ENCODE assay signal across 9 cellular contexts in the genomic region with DNA sequence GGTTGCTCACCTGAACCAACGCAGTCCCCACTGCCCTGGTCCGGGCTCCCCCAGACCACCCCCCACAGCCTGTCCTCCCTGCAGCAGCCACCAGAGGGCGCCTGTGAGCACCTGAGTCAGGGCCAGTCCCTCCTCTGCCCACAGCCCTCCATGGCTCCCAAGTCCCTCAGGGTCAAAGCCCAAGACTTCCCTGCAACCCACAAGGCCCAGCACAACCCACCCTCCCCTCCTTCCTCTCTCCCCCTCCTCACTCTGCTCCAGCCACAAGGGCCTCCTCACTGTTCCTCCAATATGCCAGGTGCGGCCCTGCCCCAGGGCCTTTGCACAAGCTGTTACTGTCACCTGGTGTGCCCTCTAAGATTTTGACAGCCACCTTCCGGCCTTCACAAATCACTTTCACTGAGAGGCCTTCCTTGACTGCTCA. TPM values are rescaled to one million over a fixed set of nuclear protein-coding genes. Genes with fewer than 3 reads are reported as not detected.
DNase-seq lines count a peak whose midpoint lies in the region; ATAC-seq and TF ChIP-seq lines count a peak whose summit lies in the region.
"Had no signal": no experiment of that assay in that cellular context is flagged by ENCODE, and none has a peak within 500 bp of the region (broad histone marks: within the 10 kb centered on the region; RNA-seq: fewer than 3 reads in every experiment).

No MANE protein-coding gene starts in this region.

- peak; percentile 99 for TF ChIP-seq CTCF in DOHH2 (IDR thresholded peaks at IDR 0.05; ENCODE audit: low read depth, low read length, poor library complexity, severe bottlenecking)
- peak; percentile 37 to 68 (median 58) for TF ChIP-seq CTCF in adrenal gland (IDR thresholded peaks at IDR 0.05)
- peak; percentile 28 to 69 (median 34) for TF ChIP-seq CTCF in testis (IDR thresholded peaks at IDR 0.05)

- no peak overlapping the region for H3K27ac ChIP-seq in DOHH2 (ENCODE audit: low read depth, low read length)
- H3K27ac ChIP-seq in adrenal gland = no peak overlapping the region
- no peak overlapping the region for H3K27ac ChIP-seq in testis

- H3K9me3 Mint-ChIP-seq in T-helper 1 cell treated with Interleukin-12 subunit alpha and Interleukin-12 subunit beta and Interleukin-4 antibody, amounts not matched to agents 30 μg/mL and 1 μg/mL, for 36 hours = no peaks in the 10 kb centered on the region
- H3K9me3 Mint-ChIP-seq in memory B cell = no peaks in the 10 kb centered on the region

- peaks cover 36% of the 10 kb centered on the region for H3K36me3 Mint-ChIP-seq in T-helper 1 cell treated with Interleukin-12 subunit alpha and Interleukin-12 subunit beta and Interleukin-4 antibody, amounts not matched to agents 30 μg/mL and 1 μg/mL, for 36 hours (ENCODE audit: low read depth)
- H3K36me3 Mint-ChIP-seq in memory B cell = no peaks in the 10 kb centered on the region

- H3K4me3 ChIP-seq in DOHH2 (ENCODE audit: low read length) (no peak overlapping the region), adrenal gland (no peak overlapping the region), testis (no peak overlapping the region)

- intact Hi-C loops in adrenal gland (cut with DNase I) (no loop called here), testis (cut with DNase I; ENCODE audit: low total_unique reads) (no loop called here)

- no peak overlapping the region for H3K4me2 ChIP-seq in DOHH2 (ENCODE audit: low read length)

- H3K4me3 Mint-ChIP-seq in T-helper 1 cell treated with Interleukin-12 subunit alpha and Interleukin-12 subunit beta and Interleukin-4 antibody, amounts not matched to agents 30 μg/mL and 1 μg/mL, for 36 hours = no peak overlapping the region
- no peak overlapping the region for H3K4me3 Mint-ChIP-seq in memory B cell

- peak; percentile 60 for ATAC-seq in memory B cell (ENCODE audit: low read depth)
- no peak for ATAC-seq in GM19452 (IDR thresholded peaks at IDR 0.05; ENCODE audit: unreplicated experiment)

- H3K9me3 ChIP-seq in DOHH2 (ENCODE audit: control insufficient read depth, insufficient read depth, low read length) (no peaks in the 10 kb centered on the region), adrenal gland (replicated peaks in 1 of 3) (no peaks in the 10 kb centered on the region), testis (no peaks in the 10 kb centered on the region)

- H4K20me1 ChIP-seq in DOHH2 (ENCODE audit: control insufficient read depth, insufficient read depth, low read depth, low read length) = no peaks in the 10 kb centered on the region

- H3K27me3 ChIP-seq in DOHH2 (ENCODE audit: control insufficient read depth, low read length) (peaks cover 9% of the 10 kb centered on the region), adrenal gland (no peaks in the 10 kb centered on the region), testis (no peaks in the 10 kb centered on the region)

- no peak for TF ChIP-seq POLR2A in adrenal gland (IDR thresholded peaks at IDR 0.05)
- no peak for TF ChIP-seq POLR2A in testis (IDR thresholded peaks at IDR 0.05)

- peaks cover 7% of the 10 kb centered on the region for H3K4me1 ChIP-seq in DOHH2 (ENCODE audit: control insufficient read depth, low read length)
- peaks cover 0 to 10% of the 10 kb centered on the region in 2 donors for H3K4me1 ChIP-seq in adrenal gland (replicated peaks in 1 of 2)
- no peaks in the 10 kb centered on the region for H3K4me1 ChIP-seq in testis

- H3K9me2 ChIP-seq in DOHH2 (replicated peaks; ENCODE audit: control insufficient read depth, low read length) = no peaks in the 10 kb centered on the region

- 50 to 61% (median 53%) methylated on average over 5 of the region's 5 CpGs for WGBS in adrenal gland, 4 donors
- 71 to 75% methylated on average over 4 to 5 of the region's 5 CpGs for WGBS in testis, 2 donors

- no peaks in the 10 kb centered on the region for H3F3A ChIP-seq in DOHH2 (ENCODE audit: control insufficient read depth, insufficient read depth)

- H3K79me2 ChIP-seq in DOHH2 (ENCODE audit: control insufficient read depth, low read length) = no peaks in the 10 kb centered on the region

- no peaks in the 10 kb centered on the region for H3K27me3 Mint-ChIP-seq in T-helper 1 cell treated with Interleukin-12 subunit alpha and Interleukin-12 subunit beta and Interleukin-4 antibody, amounts not matched to agents 30 μg/mL and 1 μg/mL, for 36 hours (ENCODE audit: low read depth)
- H3K27me3 Mint-ChIP-seq in memory B cell = peaks cover 13% of the 10 kb centered on the region

- DNase-seq in adrenal gland (peak in 1 of 7 donors; percentile 34), memory B cell (ENCODE audit: low spot score in 2 of 2) (peak; percentile 57 to 68), testis (no peak), NCI-H446 treated with DMSO at 0.1 percent for 48 hours (lab: John Stamatoyannopoulos, UW) (no peak), 8988T (no peak)

- peak overlapping the region; percentile 59 for H3K27ac Mint-ChIP-seq in T-helper 1 cell treated with Interleukin-12 subunit alpha and Interleukin-12 subunit beta and Interleukin-4 antibody, amounts not matched to agents 30 μg/mL and 1 μg/mL, for 36 hours
- no peak overlapping the region for H3K27ac Mint-ChIP-seq in memory B cell

- H3K4me1 Mint-ChIP-seq in T-helper 1 cell treated with Interleukin-12 subunit alpha and Interleukin-12 subunit beta and Interleukin-4 antibody, amounts not matched to agents 30 μg/mL and 1 μg/mL, for 36 hours (ENCODE audit: low read depth) = peaks cover 33% of the 10 kb centered on the region
- peaks cover 19% of the 10 kb centered on the region for H3K4me1 Mint-ChIP-seq in memory B cell

- H3K36me3 ChIP-seq in DOHH2 (ENCODE audit: control insufficient read depth, low read length) (no peaks in the 10 kb centered on the region), adrenal gland (replicated peaks in 1 of 2) (no peaks in the 10 kb centered on the region), testis (ENCODE audit: low read depth, missing control alignments) (no peaks in the 10 kb centered on the region)

RNA-seq across cellular contexts. Expression of a gene that starts 10.9 kb away (rescaled TPM):
- total RNA-seq in adrenal gland (10 to 100 TPM in 4 of 8 donors, 1 to 10 TPM in 4; 4.4 to 16.3 (median 10.3) TPM), testis (1 to 10 TPM; 2.5 to 3.6 TPM)
- polyA plus RNA-seq in adrenal gland (1 to 10 TPM; 1.6 to 7.3 (median 5.8) TPM), testis (ENCODE audit: insufficient read depth, low read depth, low replicate concordance) (4.0 TPM)
- total RNA-seq: lung microvascular endothelial cell had no signal

RNA-seq across cellular contexts. Expression of a gene that starts 31.9 kb away (rescaled TPM):
- total RNA-seq in adrenal gland (1 to 10 TPM in 7 of 8 donors, under 1 TPM in 1; 0.81 to 5.5 (median 2.6) TPM), testis (under 1 TPM; 0.39 to 0.81 TPM)
- polyA plus RNA-seq in adrenal gland (1 to 10 TPM in 2 of 3 donors, not detected in 1; 1.6 to 2.2 TPM), testis (ENCODE audit: insufficient read depth, low read depth, low replicate concordance) (0.61 TPM)

RNA-seq across cellular contexts. Expression of a gene that starts 39.0 kb away (rescaled TPM):
- total RNA-seq in adrenal gland = 100 to 1,000 TPM in 4 of 8 donors, 10 to 100 TPM in 4; 51.5 to 193 (median 99.4) TPM
- 100 to 1,000 TPM in 1 of 3 donors, 10 to 100 TPM in 2; 57.6 to 127 (median 93.6) TPM for polyA plus RNA-seq in adrenal gland
- total RNA-seq in testis = 10 to 100 TPM; 65.3 to 65.5 TPM
- 50.2 TPM for polyA plus RNA-seq in testis (ENCODE audit: insufficient read depth, low read depth, low replicate concordance)

RNA-seq across cellular contexts. Expression of a gene that starts 52.5 kb away (rescaled TPM):
- total RNA-seq in adrenal gland (10 to 100 TPM; 53.1 to 84.3 (median 64.4) TPM), testis (100 to 1,000 TPM; 113 to 122 TPM)
- polyA plus RNA-seq in adrenal gland (10 to 100 TPM; 20.6 to 38.3 (median 35.6) TPM), testis (ENCODE audit: insufficient read depth, low read depth, low replicate concordance) (125 TPM)

Comparison
In these comparisons a context has a peak if more than half of its experiments do, and no peak if none do; other contexts are left out.
1. CTCF ChIP-seq: peak in every context shown above with its lines; median percentile 99 in DOHH2; 58 in adrenal gland; 34 in testis.
2. DNase-seq: peak in memory B cell (2 of 2); none in testis (single experiment), NCI-H446 treated with DMSO at 0.1 percent for 48 hours (single experiment) and 8988T (single experiment).